In the genomic region with DNA sequence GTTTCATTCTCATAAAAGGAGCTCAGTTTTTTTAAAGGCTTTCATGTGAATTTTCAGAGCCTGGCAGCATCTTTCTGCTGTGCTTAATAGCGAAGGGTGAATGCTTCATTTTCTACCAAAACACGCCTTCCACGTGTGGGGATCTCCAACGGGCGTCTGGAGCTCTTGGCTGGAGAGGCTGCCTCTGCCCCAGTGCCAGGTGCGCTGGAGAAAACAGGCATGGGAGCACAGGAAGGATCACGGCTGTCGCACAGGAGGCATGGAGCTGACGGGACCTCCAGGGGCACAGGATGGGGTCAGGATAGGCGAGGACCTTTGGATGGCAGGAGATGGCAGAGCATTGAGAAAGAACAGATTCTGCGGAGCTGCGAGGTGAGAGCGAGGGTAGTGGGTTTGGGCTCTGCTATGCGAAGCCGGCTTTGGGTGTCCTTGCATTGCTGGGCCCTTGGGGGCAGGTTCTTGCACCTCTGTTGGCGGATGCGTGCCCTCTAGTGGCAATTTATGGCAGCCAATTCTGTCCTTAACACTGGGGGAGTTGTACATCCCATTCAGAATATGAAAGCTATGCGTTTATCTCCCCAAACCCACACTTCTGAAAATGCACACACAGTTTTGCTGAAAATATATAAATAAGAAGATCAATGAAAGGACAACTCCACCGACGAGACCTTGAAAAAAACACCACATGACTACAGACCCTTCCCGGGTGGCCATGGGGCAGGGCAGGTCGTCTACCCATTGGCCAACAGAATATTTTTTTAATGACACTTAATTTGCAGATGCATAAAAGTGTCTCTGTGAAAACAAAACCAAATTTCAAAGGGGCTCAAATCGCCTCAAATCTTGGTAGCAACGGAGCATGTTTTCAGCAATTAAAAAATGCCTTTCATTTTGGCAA, we compare ENCODE assay signal across 8 cellular contexts.
DNase-seq lines count a peak whose midpoint lies in the region; ATAC-seq and TF ChIP-seq lines count a peak whose summit lies in the region.

No MANE protein-coding gene starts in this region.

- H3K4me3 Mint-ChIP-seq in activated CD4-positive, alpha-beta memory T cell treated with anti-CD3 and anti-CD28 coated beads, Interleukin-2, amount 10 ng/mL, durations not matched to agents 7 days and 5 days: no peak overlapping the region

- no peaks in the 10 kb centered on the region for H3K9me3 ChIP-seq in heart right ventricle

- CTCF ChIA-PET in activated CD4-positive, alpha-beta memory T cell treated with anti-CD3 and anti-CD28 coated beads, Interleukin-2, amount 10 ng/mL, durations not matched to agents 7 days and 5 days (lab: Charles Lee): interaction anchor here (0.6 to 2.2 kb wide), 8 partner anchors 8 to 668 kb away, joined by 3 to 9 read pairs (median 4); no protein-coding TSS in a partner anchor

- H3K36me3 ChIP-seq in heart right ventricle: no peaks in the 10 kb centered on the region

- ATAC-seq in GM18502 (IDR thresholded peaks at IDR 0.05; ENCODE audit: poor library complexity, unreplicated experiment): peak; percentile 88
- ATAC-seq in HG02885 (IDR thresholded peaks at IDR 0.05; ENCODE audit: poor library complexity, unreplicated experiment): peak; percentile 91
- peak in 5 of 8 donors; percentile 50 to 62 (median 55) for ATAC-seq in heart right ventricle
- ATAC-seq in HG02840 (IDR thresholded peaks at IDR 0.05; ENCODE audit: low FRiP score, unreplicated experiment): no peak

- H3K4me1 ChIP-seq in heart right ventricle: no peaks in the 10 kb centered on the region

- H3K4me3 ChIP-seq in heart right ventricle: no peak overlapping the region

- DNase-seq in Ammon's horn (ENCODE audit: low spot score): peak; percentile 45
- peak; percentile 14 for DNase-seq in NCI-H226
- DNase-seq in activated CD4-positive, alpha-beta memory T cell treated with anti-CD3 and anti-CD28 coated beads, Interleukin-2, amount 10 ng/mL, durations not matched to agents 7 days and 5 days: peak; percentile 48
- DNase-seq in heart right ventricle: peak in 1 of 2 donors; percentile 14
- DNase-seq in stimulated activated CD4-positive, alpha-beta T cell treated with anti-CD3 and anti-CD28 coated beads, Interleukin-12 subunit alpha, Interleukin-12 subunit beta, amount 100 ng/mL, for 48 hours (ENCODE audit: low read depth in 2 of 3, low spot score in 1 of 3): peak; percentile 25 to 36 (median 36)

- intact Hi-C loops in heart right ventricle (cut with DNase I): loop anchor here in 2 of 10 donors (10.0 kb wide), 1 partner anchor 204 kb away; no protein-coding TSS in a partner anchor

- TF ChIP-seq CTCF in heart right ventricle (IDR thresholded peaks at IDR 0.05): peak; percentile 26 to 69 (median 57)

- H3K4me1 Mint-ChIP-seq in activated CD4-positive, alpha-beta memory T cell treated with anti-CD3 and anti-CD28 coated beads, Interleukin-2, amount 10 ng/mL, durations not matched to agents 7 days and 5 days: no peaks in the 10 kb centered on the region

- no peaks in the 10 kb centered on the region for H3K9me3 Mint-ChIP-seq in activated CD4-positive, alpha-beta memory T cell treated with anti-CD3 and anti-CD28 coated beads, Interleukin-2, amount 10 ng/mL, durations not matched to agents 7 days and 5 days

- no peak overlapping the region for H3K27ac Mint-ChIP-seq in activated CD4-positive, alpha-beta memory T cell treated with anti-CD3 and anti-CD28 coated beads, Interleukin-2, amount 10 ng/mL, durations not matched to agents 7 days and 5 days

- H3K27me3 ChIP-seq in heart right ventricle: peaks cover 0 to 6% (median 0%) of the 10 kb centered on the region in 7 donors

- H3K27me3 Mint-ChIP-seq in activated CD4-positive, alpha-beta memory T cell treated with anti-CD3 and anti-CD28 coated beads, Interleukin-2, amount 10 ng/mL, durations not matched to agents 7 days and 5 days: peaks cover 3% of the 10 kb centered on the region

- H3K36me3 Mint-ChIP-seq in activated CD4-positive, alpha-beta memory T cell treated with anti-CD3 and anti-CD28 coated beads, Interleukin-2, amount 10 ng/mL, durations not matched to agents 7 days and 5 days (ENCODE audit: low read depth): no peaks in the 10 kb centered on the region

- POLR2A ChIA-PET in activated CD4-positive, alpha-beta memory T cell treated with anti-CD3 and anti-CD28 coated beads, Interleukin-2, amount 10 ng/mL, durations not matched to agents 7 days and 5 days (lab: Charles Lee): no interaction called here

- WGBS in heart right ventricle, 2 donors: 48 to 50% methylated on average over 24 of the region's 24 CpGs

- H3K27ac ChIP-seq in heart right ventricle: no peak overlapping the region
